In genomic region chr4:86233681-86234080, GRCh38 we compare ENCODE assay signal across 20 cellular contexts.
DNase-seq lines count a peak whose midpoint lies in the region; ATAC-seq and TF ChIP-seq lines count a peak whose summit lies in the region.
"Had no signal": no experiment of that assay in that cellular context is flagged by ENCODE, and none has a peak within 500 bp of the region (broad histone marks: within the 10 kb centered on the region; RNA-seq: fewer than 3 reads in every experiment).

No MANE protein-coding gene starts in this region.

- H3K36me3 ChIP-seq in ectodermal cell (ENCODE audit: control insufficient read depth, insufficient read depth, low read length): no peaks in the 10 kb centered on the region
- H3K36me3 ChIP-seq: SJSA1 had no signal

- H3K4me1 ChIP-seq in ectodermal cell (ENCODE audit: control insufficient read depth, insufficient read depth, low read length): no peaks in the 10 kb centered on the region
- H3K4me1 ChIP-seq: SJSA1 had no signal

- peak; percentile 83 for DNase-seq in AG10803 (ENCODE audit: low read depth)
- peak; percentile 33 for DNase-seq in RPMI7951 (ENCODE audit: low read depth)
- peak; percentile 51 for DNase-seq in myocyte (ENCODE audit: low read depth)
- no peak for DNase-seq in DMS 273 treated with DMSO at 0.1 percent for 48 hours (lab: John Stamatoyannopoulos, UW)
- no peak for DNase-seq in activated naive CD8-positive, alpha-beta T cell treated with anti-CD3 and anti-CD28 coated beads, Interleukin-2, amount 50 U/mL, for 24 hours
- DNase-seq in activated CD4-positive, alpha-beta T cell treated with anti-CD3 and anti-CD28 coated beads, Interleukin-2, amount 50 U/mL, for 1 hour: no peak
- DNase-seq: activated CD4-positive, CD25-positive, alpha-beta regulatory T cell treated with anti-CD3 and anti-CD28 coated beads, Interleukin-2, amount 50 U/mL, for 72 hours; activated effector memory CD4-positive, alpha-beta T cell treated with anti-CD3 and anti-CD28 coated beads, Interleukin-2, amount 50 U/mL, for 16 hours; effector CD8-positive, alpha-beta T cell; GF-D8; naive B cell; NCI-H2029 treated with DMSO at 0.1 percent for 48 hours; NCI-H524 treated with DMSO at 0.1 percent for 48 hours had no signal

- H3K4me3 ChIP-seq in AG10803 (ENCODE audit: low read length) (no peak overlapping the region), ectodermal cell (ENCODE audit: insufficient read depth, low read depth, low read length) (no peak overlapping the region)
- H3K4me3 ChIP-seq: SJSA1 had no signal

- peak overlapping the region; percentile 11 for H3K27ac ChIP-seq in ectodermal cell (ENCODE audit: insufficient read depth, low read depth, low read length, poor library complexity, severe bottlenecking)
- H3K27ac ChIP-seq: SJSA1 had no signal

- ATAC-seq in HG03571 (IDR thresholded peaks at IDR 0.05; ENCODE audit: unreplicated experiment): no peak
- ATAC-seq in activated naive CD8-positive, alpha-beta T cell treated with anti-CD3 and anti-CD28 coated beads, Interleukin-2, amount 50 U/mL, for 24 hours: no peak
- ATAC-seq: HCT116 had no signal

- H3K9me3 Mint-ChIP-seq in activated naive CD8-positive, alpha-beta T cell treated with anti-CD3 and anti-CD28 coated beads, Interleukin-2, amount 50 U/mL, for 24 hours: peaks cover 21% of the 10 kb centered on the region

- no peaks in the 10 kb centered on the region for H3K9me3 ChIP-seq in ectodermal cell (ENCODE audit: control insufficient read depth, low read length)
- H3K9me3 ChIP-seq: SJSA1 had no signal

- H3K36me3 Mint-ChIP-seq in activated naive CD8-positive, alpha-beta T cell treated with anti-CD3 and anti-CD28 coated beads, Interleukin-2, amount 50 U/mL, for 24 hours (ENCODE audit: low read depth): no peaks in the 10 kb centered on the region
- H3K36me3 Mint-ChIP-seq: naive B cell had no signal

- H3K4me1 Mint-ChIP-seq in activated naive CD8-positive, alpha-beta T cell treated with anti-CD3 and anti-CD28 coated beads, Interleukin-2, amount 50 U/mL, for 24 hours: no peaks in the 10 kb centered on the region
- H3K4me1 Mint-ChIP-seq: brain, naive B cell had no signal

- TF ChIP-seq CTCF in AG10803 (conservative IDR thresholded peaks at IDR 0.05; ENCODE audit: low read length): no peak

- 32 to 63% methylated on average over 1 of the region's 1 CpG for WGBS in ectodermal cell, 2 experiments

- no peak overlapping the region for H3K27ac Mint-ChIP-seq in activated naive CD8-positive, alpha-beta T cell treated with anti-CD3 and anti-CD28 coated beads, Interleukin-2, amount 50 U/mL, for 24 hours
- H3K27ac Mint-ChIP-seq: naive B cell; progenitor cell of endocrine pancreas; stimulated activated naive CD8-positive, alpha-beta T cell treated with anti-CD3 and anti-CD28 coated beads, Interleukin-15, Interleukin-2, amounts not matched to agents 100 ng/mL and 50 ng/mL, for 24 hours had no signal

- H3K27me3 ChIP-seq in ectodermal cell (ENCODE audit: control insufficient read depth, insufficient read depth, low read length, poor library complexity, severe bottlenecking): no peaks in the 10 kb centered on the region
- H3K27me3 ChIP-seq: SJSA1 had no signal

- no peak overlapping the region for H3K4me3 Mint-ChIP-seq in activated naive CD8-positive, alpha-beta T cell treated with anti-CD3 and anti-CD28 coated beads, Interleukin-2, amount 50 U/mL, for 24 hours
- H3K4me3 Mint-ChIP-seq: brain; naive B cell; stimulated activated naive CD8-positive, alpha-beta T cell treated with anti-CD3 and anti-CD28 coated beads, Interleukin-15, Interleukin-2, amounts not matched to agents 100 ng/mL and 50 ng/mL, for 24 hours had no signal

- H3K27me3 Mint-ChIP-seq in activated naive CD8-positive, alpha-beta T cell treated with anti-CD3 and anti-CD28 coated beads, Interleukin-2, amount 50 U/mL, for 24 hours: no peaks in the 10 kb centered on the region
- H3K27me3 Mint-ChIP-seq: brain; naive B cell; progenitor cell of endocrine pancreas; stimulated activated naive CD8-positive, alpha-beta T cell treated with anti-CD3 and anti-CD28 coated beads, Interleukin-15, Interleukin-2, amounts not matched to agents 100 ng/mL and 50 ng/mL, for 24 hours had no signal

Comparison
In these comparisons a context has a peak if more than half of its experiments do, and no peak if none do; other contexts are left out.
1. DNase-seq: peak in AG10803 (single experiment), RPMI7951 (single experiment) and myocyte (single experiment); none in DMS 273 treated with DMSO at 0.1 percent for 48 hours (single experiment), activated naive CD8-positive, alpha-beta T cell treated with anti-CD3 and anti-CD28 coated beads, Interleukin-2, amount 50 U/mL, for 24 hours (single experiment) and activated CD4-positive, alpha-beta T cell treated with anti-CD3 and anti-CD28 coated beads, Interleukin-2, amount 50 U/mL, for 1 hour (single experiment).